Comparison of ENCODE assay signal across 10 cellular contexts in the genomic region with DNA sequence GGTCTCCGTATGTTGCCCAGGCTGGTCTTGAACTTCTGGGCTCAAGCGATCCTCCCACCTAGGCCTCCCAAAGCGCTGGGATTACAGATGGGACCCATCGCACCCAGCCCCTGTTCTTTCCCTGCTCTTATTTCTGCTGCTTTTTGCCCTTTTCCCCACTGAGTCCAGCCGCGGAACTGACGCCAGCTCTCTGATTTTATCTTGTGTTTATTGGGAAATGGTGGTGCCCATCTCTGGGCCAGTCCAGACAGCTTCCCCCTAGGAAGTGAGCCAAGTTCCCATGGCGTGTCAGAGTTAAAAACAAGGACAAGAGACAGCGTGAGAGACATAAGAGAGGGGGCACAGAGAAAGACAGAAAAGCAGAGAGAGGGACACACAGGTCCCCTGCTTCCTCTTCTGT. TPM values are rescaled to one million over a fixed set of nuclear protein-coding genes. Genes with fewer than 3 reads are reported as not detected.
DNase-seq lines count a peak whose midpoint lies in the region; ATAC-seq and TF ChIP-seq lines count a peak whose summit lies in the region.
"Not testable (repeated sequence)": the region's sequence is repeated elsewhere in the genome, so short reads cannot be mapped to it uniquely, and the experiment has no call there.
"Had no signal": no experiment of that assay in that cellular context is flagged by ENCODE, and none has a peak within 500 bp of the region (broad histone marks: within the 10 kb centered on the region; RNA-seq: fewer than 3 reads in every experiment).

No MANE protein-coding gene starts in this region.

- not testable (repeated sequence) for DNase-seq in Panc1 (ENCODE audit: low read depth, low spot score)
- peak; percentile 49 for DNase-seq in activated CD4-positive, alpha-beta T cell treated with anti-CD3 and anti-CD28 coated beads, Interleukin-2, amount 10 ng/mL, durations not matched to agents 24 days and 14 days
- DNase-seq in breast epithelium (ENCODE audit: low spot score in 2 of 2) (peak; percentile 13 to 33), Right ventricle myocardium inferior (ENCODE audit: missing footprints) (peak; percentile 37), left ventricle myocardium superior (peak; percentile 5), right lobe of liver (peak in 2 of 3 donors; percentile 15 to 41), posterior vena cava (ENCODE audit: low spot score) (peak; percentile 32), upper lobe of right lung (peak; percentile 51)

- H3K36me3 Mint-ChIP-seq in activated CD4-positive, alpha-beta T cell treated with anti-CD3 and anti-CD28 coated beads, Interleukin-2, amount 10 ng/mL, durations not matched to agents 24 days and 14 days (ENCODE audit: low read depth), result not testable (repeated sequence)

- H3K4me1 Mint-ChIP-seq in activated CD4-positive, alpha-beta T cell treated with anti-CD3 and anti-CD28 coated beads, Interleukin-2, amount 10 ng/mL, durations not matched to agents 24 days and 14 days, result not testable (repeated sequence)

- not testable (repeated sequence) for H3K27me3 Mint-ChIP-seq in activated CD4-positive, alpha-beta T cell treated with anti-CD3 and anti-CD28 coated beads, Interleukin-2, amount 10 ng/mL, durations not matched to agents 24 days and 14 days

- POLR2A ChIA-PET in Panc1 (lab: Charles Lee), result not testable (repeated sequence)

- not testable (repeated sequence) for BruUV-seq in Panc1 (replicated peaks; lab: Mats Ljungman, UMichigan)

- TF ChIP-seq CTCF in Panc1 (IDR thresholded peaks at IDR 0.05); breast epithelium (IDR thresholded peaks at IDR 0.05); right lobe of liver (IDR thresholded peaks at IDR 0.05); upper lobe of right lung (IDR thresholded peaks at IDR 0.05): not testable (repeated sequence)

- in situ Hi-C loops in Panc1 (cut with HindIII; ENCODE audit: low pct_unique_long_range_greater_than_20kb, low sequenced_read_pairs), result not testable (repeated sequence)

- not testable (repeated sequence) for H3K4me1 ChIP-seq in Panc1 (ENCODE audit: control insufficient read depth, insufficient read depth, low read length); breast epithelium; right lobe of liver; upper lobe of right lung

- peak; percentile 4; the same call in 1 of the 2 replicates for ATAC-seq in Panc1
- not testable (repeated sequence) for ATAC-seq in Right ventricle myocardium inferior, left ventricle myocardium superior
- ATAC-seq in right lobe of liver, result peak; percentile 4 to 43 (median 18)
- peak; percentile 49 for ATAC-seq in upper lobe of right lung

- not testable (repeated sequence) for H3K36me3 ChIP-seq in Panc1 (ENCODE audit: control insufficient read depth, insufficient read depth, low read length); breast epithelium; right lobe of liver; upper lobe of right lung

- not testable (repeated sequence) for H3K27ac ChIP-seq in Panc1 (ENCODE audit: low read length); breast epithelium; right lobe of liver; upper lobe of right lung

- H3K4me3 ChIP-seq in Panc1 (ENCODE audit: low read depth in 2 of 2, low read length in 2 of 2); breast epithelium; right lobe of liver; upper lobe of right lung: not testable (repeated sequence)

- WGBS in right lobe of liver (ENCODE audit: insufficient coverage, low coverage, low lambda C conversion rate, missing lambda C conversion rate), result 18% methylated on average over 5 of the region's 9 CpGs

- H3K27me3 ChIP-seq in Panc1 (ENCODE audit: control insufficient read depth, insufficient read depth, low read length); breast epithelium; right lobe of liver; upper lobe of right lung: not testable (repeated sequence)

- not testable (repeated sequence) for TF ChIP-seq POLR2A in breast epithelium (IDR thresholded peaks at IDR 0.05); right lobe of liver (IDR thresholded peaks at IDR 0.05)

- not testable (repeated sequence) for H3K9me3 Mint-ChIP-seq in activated CD4-positive, alpha-beta T cell treated with anti-CD3 and anti-CD28 coated beads, Interleukin-2, amount 10 ng/mL, durations not matched to agents 24 days and 14 days

- not testable (repeated sequence) for H3K9me3 ChIP-seq in Panc1 (ENCODE audit: control insufficient read depth, insufficient read depth, low read depth, low read length); breast epithelium; right lobe of liver; upper lobe of right lung

- intact Hi-C loops in Panc1 (cut with micrococcal nuclease; ENCODE audit: unreplicated experiment); activated CD4-positive, alpha-beta T cell treated with anti-CD3 and anti-CD28 coated beads, Interleukin-2, amount 10 ng/mL, durations not matched to agents 24 days and 14 days (cut with micrococcal nuclease); breast epithelium (cut with DNase I; ENCODE audit: low total_unique reads); Right ventricle myocardium inferior (cut with DNase I); left ventricle myocardium superior (cut with micrococcal nuclease); right lobe of liver (cut with DNase I); posterior vena cava (cut with DNase I); upper lobe of right lung (cut with DNase I): not testable (repeated sequence)

- H3K27ac Mint-ChIP-seq in activated CD4-positive, alpha-beta T cell treated with anti-CD3 and anti-CD28 coated beads, Interleukin-2, amount 10 ng/mL, durations not matched to agents 24 days and 14 days, result not testable (repeated sequence)

- CTCF ChIA-PET in Panc1 (lab: Charles Lee), result not testable (repeated sequence)

- not testable (repeated sequence) for H3K4me3 Mint-ChIP-seq in activated CD4-positive, alpha-beta T cell treated with anti-CD3 and anti-CD28 coated beads, Interleukin-2, amount 10 ng/mL, durations not matched to agents 24 days and 14 days

RNA-seq across cellular contexts. Expression of a gene that starts 12.0 kb away (rescaled TPM):
- total RNA-seq in Panc1 (2021; ENCODE audit: unreplicated experiment) (23.1 TPM), breast epithelium (10 to 100 TPM; 11.8 to 31.3 (median 22.0) TPM), Right ventricle myocardium inferior (8.4 TPM), left ventricle myocardium superior (13.0 TPM), right lobe of liver (10 to 100 TPM in 2 of 6 experiments, 1 to 10 TPM in 4; 6.2 to 12.4 (median 8.8) TPM), posterior vena cava (1 to 10 TPM; 6.5 to 9.0 TPM), upper lobe of right lung (39.4 TPM)
- polyA plus RNA-seq in Panc1 (2012; ENCODE audit: insufficient read length), result 7.6 TPM
- 14.4 and 23.0 TPM in 2 replicates for total RNA-seq in activated CD4-positive, alpha-beta T cell treated with anti-CD3 and anti-CD28 coated beads, Interleukin-2, amount 10 ng/mL, durations not matched to agents 24 days and 14 days

RNA-seq across cellular contexts. Expression of a gene that starts 14.1 kb away (rescaled TPM):
- total RNA-seq in Panc1 (2021; ENCODE audit: unreplicated experiment) (7.1 TPM), breast epithelium (10 to 100 TPM; 16.2 to 43.6 (median 17.0) TPM), Right ventricle myocardium inferior (17.1 TPM), left ventricle myocardium superior (20.2 TPM), right lobe of liver (10 to 100 TPM in 1 of 6 experiments, 1 to 10 TPM in 5; 1.9 to 10.5 (median 7.2) TPM), posterior vena cava (10 to 100 TPM; 47.1 to 47.9 TPM), upper lobe of right lung (78.8 TPM)
- 14.6 TPM for polyA plus RNA-seq in Panc1 (2012; ENCODE audit: insufficient read length)
- total RNA-seq in activated CD4-positive, alpha-beta T cell treated with anti-CD3 and anti-CD28 coated beads, Interleukin-2, amount 10 ng/mL, durations not matched to agents 24 days and 14 days, result 52.8 and 54.1 TPM in 2 replicates

RNA-seq across cellular contexts. Expression of a gene that starts 19.5 kb away (rescaled TPM):
- not detected for total RNA-seq in Panc1 (2021; ENCODE audit: unreplicated experiment)
- polyA plus RNA-seq in Panc1 (2012; ENCODE audit: insufficient read length), result 0.76 TPM
- total RNA-seq in activated CD4-positive, alpha-beta T cell treated with anti-CD3 and anti-CD28 coated beads, Interleukin-2, amount 10 ng/mL, durations not matched to agents 24 days and 14 days, result not detected in 2 replicates
- not detected for total RNA-seq in breast epithelium
- not detected for total RNA-seq in Right ventricle myocardium inferior
- not detected for total RNA-seq in left ventricle myocardium superior
- total RNA-seq in right lobe of liver, result not detected
- total RNA-seq in posterior vena cava, result not detected
- not detected for total RNA-seq in upper lobe of right lung
- total RNA-seq: CD4-positive, CD25-positive, alpha-beta regulatory T cell; H9 had no signal

RNA-seq across cellular contexts. Expression of a gene that starts 40.8 kb away (rescaled TPM):
- total RNA-seq in Panc1 (2021; ENCODE audit: unreplicated experiment) (10.0 TPM), breast epithelium (1 to 10 TPM in 2 of 3 donors, under 1 TPM in 1; 0.88 to 2.7 (median 1.6) TPM), Right ventricle myocardium inferior (4.6 TPM), left ventricle myocardium superior (3.4 TPM), right lobe of liver (1 to 10 TPM in 4 of 6 experiments, under 1 TPM in 2; 0.25 to 9.5 (median 5.2) TPM), posterior vena cava (1 to 10 TPM; 5.2 to 7.5 TPM), upper lobe of right lung (14.1 TPM)
- polyA plus RNA-seq in Panc1 (2012; ENCODE audit: insufficient read length), result 0.56 TPM
- total RNA-seq in activated CD4-positive, alpha-beta T cell treated with anti-CD3 and anti-CD28 coated beads, Interleukin-2, amount 10 ng/mL, durations not matched to agents 24 days and 14 days, result 17.8 and 20.2 TPM in 2 replicates

RNA-seq across cellular contexts. Expression of a gene that starts 58.2 kb away (rescaled TPM):
- total RNA-seq in Panc1 (2021; ENCODE audit: unreplicated experiment) (28.1 TPM), breast epithelium (10 to 100 TPM; 13.5 to 16.5 (median 15.1) TPM), Right ventricle myocardium inferior (8.3 TPM), left ventricle myocardium superior (11.1 TPM), right lobe of liver (10 to 100 TPM in 4 of 6 experiments, 1 to 10 TPM in 2; 6.3 to 25.3 (median 12.9) TPM), posterior vena cava (10 to 100 TPM; 21.9 to 32.0 TPM), upper lobe of right lung (36.7 TPM)
- polyA plus RNA-seq in Panc1 (2012; ENCODE audit: insufficient read length), result 28.3 TPM
- 49.3 and 50.9 TPM in 2 replicates for total RNA-seq in activated CD4-positive, alpha-beta T cell treated with anti-CD3 and anti-CD28 coated beads, Interleukin-2, amount 10 ng/mL, durations not matched to agents 24 days and 14 days
